1 cellular context compared by ENCODE assay signal in genomic region chr16:19705843-19706242, GRCh38.
TF ChIP-seq lines count a peak whose summit lies in the region.

No MANE protein-coding gene starts in this region.

TF ChIP-seq in H1, 55 proteins besides CTCF, POLR2A, EP300 and RAD21:
- TF ChIP-seq BACH1 (IDR thresholded peaks at IDR 0.05; ENCODE audit: low read length) (no peak), RNF2 (IDR thresholded peaks at IDR 0.05; ENCODE audit: borderline replicate concordance, low read depth, low read length, missing control alignments, poor library complexity, severe bottlenecking) (no peak), CTBP2 (IDR thresholded peaks at IDR 0.05; ENCODE audit: borderline replicate concordance, insufficient read depth, insufficient read length, low read length) (no peak), CHD1 (IDR thresholded peaks at IDR 0.05; ENCODE audit: low read depth, low read length) (no peak), NRF1 (IDR thresholded peaks at IDR 0.05; ENCODE audit: low read depth, low read length) (no peak), TAF7 (optimal IDR thresholded peaks at IDR 0.05; ENCODE audit: borderline replicate concordance, low read depth, low read length) (no peak), ATF2 (IDR thresholded peaks at IDR 0.05; ENCODE audit: low read length) (no peak), ATF3 (IDR thresholded peaks at IDR 0.05; ENCODE audit: insufficient read depth, low read depth, low read length) (no peak), PHF8 (conservative IDR thresholded peaks at IDR 0.05; ENCODE audit: low read depth, low read length) (no peak), EZH2 (IDR thresholded peaks at IDR 0.05; ENCODE audit: low read depth, low read length, severe bottlenecking) (no peak), YY1 (IDR thresholded peaks at IDR 0.05; ENCODE audit: low read depth, low read length) (no peak), BCL11A (IDR thresholded peaks at IDR 0.05; ENCODE audit: low read depth in 2 of 2, low read length in 2 of 2) (no peak), USF2 (IDR thresholded peaks at IDR 0.05; ENCODE audit: low read length) (no peak), ASH2L (IDR thresholded peaks at IDR 0.05; ENCODE audit: low read length) (no peak), CBX8 (IDR thresholded peaks at IDR 0.05; ENCODE audit: borderline replicate concordance, low read depth, low read length) (no peak), KDM4A (IDR thresholded peaks at IDR 0.05; ENCODE audit: low read depth, low read length, severe bottlenecking) (no peak), SP1 (IDR thresholded peaks at IDR 0.05; ENCODE audit: low read depth, low read length) (no peak), SAP30 (IDR thresholded peaks at IDR 0.05; ENCODE audit: insufficient read depth, insufficient replicate concordance, low read length) (no peak), JUND (IDR thresholded peaks at IDR 0.05; ENCODE audit: low read length) (no peak)
